Comparison of ENCODE assay signal across 14 cellular contexts in genomic region chr11:2788751-2789140, GRCh38.
DNase-seq lines count a peak whose midpoint lies in the region; ATAC-seq and TF ChIP-seq lines count a peak whose summit lies in the region.
"Had no signal": no experiment of that assay in that cellular context is flagged by ENCODE, and none has a peak within 500 bp of the region (broad histone marks: within the 10 kb centered on the region; RNA-seq: fewer than 3 reads in every experiment).

No MANE protein-coding gene starts in this region.

- H3K9me3 Mint-ChIP-seq in natural killer cell treated with Interleukin-12 subunit alpha and Interleukin-12 subunit beta and Interleukin-15 and Interleukin-18, amount 100 ng/mL, for 72 hours: no peaks in the 10 kb centered on the region
- H3K9me3 Mint-ChIP-seq: activated CD8-positive, alpha-beta T cell treated with anti-CD3 and anti-CD28 coated beads for 36 hours had no signal

- no peak for TF ChIP-seq CTCF in esophagus muscularis mucosa (IDR thresholded peaks at IDR 0.05)
- TF ChIP-seq CTCF in suprapubic skin (IDR thresholded peaks at IDR 0.05): no peak

- H3K27me3 ChIP-seq in esophagus muscularis mucosa (no peaks in the 10 kb centered on the region), suprapubic skin (peaks cover 33% of the 10 kb centered on the region), H7 (ENCODE audit: control insufficient read depth, insufficient read depth, low read length) (peaks cover 7% of the 10 kb centered on the region)
- H3K27me3 ChIP-seq: testis had no signal

- no peak overlapping the region for H3K4me3 Mint-ChIP-seq in natural killer cell treated with Interleukin-12 subunit alpha and Interleukin-12 subunit beta and Interleukin-15 and Interleukin-18, amount 100 ng/mL, for 72 hours
- H3K4me3 Mint-ChIP-seq: activated CD8-positive, alpha-beta T cell treated with anti-CD3 and anti-CD28 coated beads for 36 hours had no signal

- no peak for TF ChIP-seq EP300 in esophagus muscularis mucosa (IDR thresholded peaks at IDR 0.05)
- no peak for TF ChIP-seq EP300 in suprapubic skin (IDR thresholded peaks at IDR 0.05)

- ATAC-seq in natural killer cell treated with Interleukin-12 subunit alpha and Interleukin-12 subunit beta and Interleukin-15 and Interleukin-18, amount 100 ng/mL, for 72 hours: no peak
- ATAC-seq: A549; activated CD8-positive, alpha-beta T cell treated with anti-CD3 and anti-CD28 coated beads for 36 hours; Panc1 had no signal

- 42% methylated on average over 9 of the region's 9 CpGs for WGBS in esophagus muscularis mucosa
- 62% methylated on average over 9 of the region's 9 CpGs for WGBS in suprapubic skin

- H3K9me3 ChIP-seq in esophagus muscularis mucosa: no peaks in the 10 kb centered on the region
- H3K9me3 ChIP-seq in suprapubic skin: no peaks in the 10 kb centered on the region
- H3K9me3 ChIP-seq: A549, testis had no signal

- intact Hi-C loops in esophagus muscularis mucosa (cut with DNase I): no loop called here

- H3K4me1 Mint-ChIP-seq in natural killer cell treated with Interleukin-12 subunit alpha and Interleukin-12 subunit beta and Interleukin-15 and Interleukin-18, amount 100 ng/mL, for 72 hours (ENCODE audit: low read depth in 2 of 2): peaks cover 0 to 2% of the 10 kb centered on the region in 2 donors

- H3K36me3 Mint-ChIP-seq in natural killer cell treated with Interleukin-12 subunit alpha and Interleukin-12 subunit beta and Interleukin-15 and Interleukin-18, amount 100 ng/mL, for 72 hours: no peaks in the 10 kb centered on the region

- H3K27ac ChIP-seq in esophagus muscularis mucosa (replicated peaks in 1 of 4) (peak overlapping the region in 1 of 4 donors; percentile 13), suprapubic skin (no peak overlapping the region)
- H3K27ac ChIP-seq: A549, testis had no signal

- H3K4me1 ChIP-seq in esophagus muscularis mucosa (peaks cover 24 to 31% (median 26%) of the 10 kb centered on the region in 4 donors), suprapubic skin (peaks cover 14% of the 10 kb centered on the region)
- H3K4me1 ChIP-seq: A549 had no signal

- TF ChIP-seq POLR2A in esophagus muscularis mucosa (IDR thresholded peaks at IDR 0.05; ENCODE audit: low read depth) (no peak), suprapubic skin (IDR thresholded peaks at IDR 0.05) (no peak)

- H3K36me3 ChIP-seq in esophagus muscularis mucosa: no peaks in the 10 kb centered on the region
- H3K36me3 ChIP-seq in suprapubic skin: no peaks in the 10 kb centered on the region
- no peaks in the 10 kb centered on the region for H3K36me3 ChIP-seq in H7 (replicated peaks; ENCODE audit: control insufficient read depth, insufficient read depth, low read length)

- peaks cover 13 to 34% of the 10 kb centered on the region in 2 donors for H3K27me3 Mint-ChIP-seq in natural killer cell treated with Interleukin-12 subunit alpha and Interleukin-12 subunit beta and Interleukin-15 and Interleukin-18, amount 100 ng/mL, for 72 hours
- H3K27me3 Mint-ChIP-seq: activated CD8-positive, alpha-beta T cell treated with anti-CD3 and anti-CD28 coated beads for 36 hours had no signal

- H3K4me3 ChIP-seq in esophagus muscularis mucosa (no peak overlapping the region), suprapubic skin (no peak overlapping the region), H7 (ENCODE audit: insufficient read depth, low read depth, low read length) (no peak overlapping the region)
- H3K4me3 ChIP-seq: A549, testis had no signal

- peak; percentile 13 for DNase-seq in activated T-cell treated with anti-CD3 and anti-CD28 coated beads, Interleukin-2, amount 50 U/mL, for 1 hour
- DNase-seq in activated T-cell treated with anti-CD3 and anti-CD28 coated beads for 4 hours (no peak), esophagus muscularis mucosa (ENCODE audit: extremely low spot score) (peak; percentile 10), suprapubic skin (ENCODE audit: low spot score in 2 of 2) (peak; percentile 46 to 62), H7 (no peak), kidney glomerular epithelial cell (lab: John Stamatoyannopoulos, UW) (no peak), NCI-H2196 treated with DMSO at 0.1 percent for 48 hours (lab: John Stamatoyannopoulos, UW; ENCODE audit: unreplicated experiment) (no peak)
- DNase-seq in natural killer cell treated with Interleukin-12 subunit alpha and Interleukin-12 subunit beta and Interleukin-15 and Interleukin-18, amount 100 ng/mL, for 72 hours (ENCODE audit: low spot score): peak; percentile 26
- DNase-seq: activated CD8-positive, alpha-beta T cell treated with anti-CD3 and anti-CD28 coated beads for 36 hours; Calu3; NCI-H524 had no signal

- no peak overlapping the region for H3K27ac Mint-ChIP-seq in natural killer cell treated with Interleukin-12 subunit alpha and Interleukin-12 subunit beta and Interleukin-15 and Interleukin-18, amount 100 ng/mL, for 72 hours
- H3K27ac Mint-ChIP-seq: activated CD8-positive, alpha-beta T cell treated with anti-CD3 and anti-CD28 coated beads for 36 hours had no signal

Comparison
In these comparisons a context has a peak if more than half of its experiments do, and no peak if none do; other contexts are left out.
1. DNase-seq: peak in activated T-cell treated with anti-CD3 and anti-CD28 coated beads, Interleukin-2, amount 50 U/mL, for 1 hour (single experiment), esophagus muscularis mucosa (single experiment), natural killer cell treated with Interleukin-12 subunit alpha and Interleukin-12 subunit beta and Interleukin-15 and Interleukin-18, amount 100 ng/mL, for 72 hours (single experiment) and suprapubic skin (2 of 2); none in activated T-cell treated with anti-CD3 and anti-CD28 coated beads for 4 hours (single experiment), H7 (single experiment), kidney glomerular epithelial cell (single experiment) and NCI-H2196 treated with DMSO at 0.1 percent for 48 hours (single experiment).